17 cellular contexts compared by ENCODE assay signal in genomic region chr20:50425076-50425475, GRCh38.
DNase-seq lines count a peak whose midpoint lies in the region; ATAC-seq and TF ChIP-seq lines count a peak whose summit lies in the region.
"Had no signal": no experiment of that assay in that cellular context is flagged by ENCODE, and none has a peak within 500 bp of the region (broad histone marks: within the 10 kb centered on the region; RNA-seq: fewer than 3 reads in every experiment).

No MANE protein-coding gene starts in this region.

- no peak overlapping the region for H3K27ac Mint-ChIP-seq in activated naive CD8-positive, alpha-beta T cell treated with anti-CD3 and anti-CD28 coated beads, Interleukin-2, amount 50 U/mL, for 24 hours
- H3K27ac Mint-ChIP-seq: activated CD4-positive, alpha-beta memory T cell treated with anti-CD3 and anti-CD28 coated beads for 36 hours had no signal

- no peaks in the 10 kb centered on the region for H3K27me3 ChIP-seq in effector memory CD4-positive, alpha-beta T cell (replicated peaks; ENCODE audit: control insufficient read depth, insufficient read depth, low read length, poor library complexity, severe bottlenecking)

- no peak for TF ChIP-seq POLR2A in erythroblast (IDR thresholded peaks at IDR 0.05; ENCODE audit: low read length)

- H3K36me3 ChIP-seq in effector memory CD4-positive, alpha-beta T cell (ENCODE audit: control insufficient read depth, insufficient read depth, low read length), result no peaks in the 10 kb centered on the region

- no peak overlapping the region for H3K4me3 Mint-ChIP-seq in activated naive CD8-positive, alpha-beta T cell treated with anti-CD3 and anti-CD28 coated beads, Interleukin-2, amount 50 U/mL, for 24 hours
- H3K4me3 Mint-ChIP-seq: activated CD4-positive, alpha-beta memory T cell treated with anti-CD3 and anti-CD28 coated beads for 36 hours had no signal

- no peak overlapping the region for H3K27ac ChIP-seq in effector memory CD4-positive, alpha-beta T cell (ENCODE audit: insufficient read depth, low read length, poor library complexity, severe bottlenecking)
- H3K27ac ChIP-seq: KMS-11 had no signal

- peaks cover 6% of the 10 kb centered on the region for H3K9me3 Mint-ChIP-seq in activated naive CD8-positive, alpha-beta T cell treated with anti-CD3 and anti-CD28 coated beads, Interleukin-2, amount 50 U/mL, for 24 hours

- no peaks in the 10 kb centered on the region for H3K9me3 ChIP-seq in effector memory CD4-positive, alpha-beta T cell (ENCODE audit: control insufficient read depth, low read length)

- ATAC-seq in HG03025 (IDR thresholded peaks at IDR 0.05; ENCODE audit: low FRiP score, unreplicated experiment), result no peak
- ATAC-seq in activated naive CD8-positive, alpha-beta T cell treated with anti-CD3 and anti-CD28 coated beads, Interleukin-2, amount 50 U/mL, for 24 hours, result no peak
- ATAC-seq: PC-3 had no signal

- DNase-seq in DMS53 (lab: John Stamatoyannopoulos, UW), result peak; percentile 35
- no peak for DNase-seq in DMS53 treated with DMSO at 0.1 percent for 48 hours (lab: John Stamatoyannopoulos, UW; ENCODE audit: unreplicated experiment)
- peak; percentile 23 for DNase-seq in EL
- DNase-seq in NCI-H2171 treated with DMSO at 0.1 percent for 48 hours (lab: John Stamatoyannopoulos, UW), result peak; percentile 94
- DNase-seq in erythroblast (lab: John Stamatoyannopoulos, UW), result peak; percentile 22 to 24
- DNase-seq in effector memory CD4-positive, alpha-beta T cell, result no peak
- DNase-seq in activated naive CD8-positive, alpha-beta T cell treated with anti-CD3 and anti-CD28 coated beads, Interleukin-2, amount 50 U/mL, for 24 hours, result no peak
- DNase-seq: 8988T; activated CD4-positive, alpha-beta memory T cell treated with anti-CD3 and anti-CD28 coated beads for 36 hours; activated effector memory CD4-positive, alpha-beta T cell treated with anti-CD3 and anti-CD28 coated beads, Interleukin-2, amount 50 U/mL, for 16 hours; dermis blood vessel endothelial cell; NCI-H2107; PC-3; T-helper 2 cell had no signal

- no peak overlapping the region for H3K4me3 ChIP-seq in effector memory CD4-positive, alpha-beta T cell (ENCODE audit: insufficient read depth, low read depth, low read length, poor library complexity, severe bottlenecking)
- H3K4me3 ChIP-seq: smooth muscle cell had no signal

- H3K4me1 Mint-ChIP-seq in activated naive CD8-positive, alpha-beta T cell treated with anti-CD3 and anti-CD28 coated beads, Interleukin-2, amount 50 U/mL, for 24 hours, result no peaks in the 10 kb centered on the region

- no peaks in the 10 kb centered on the region for H3K36me3 Mint-ChIP-seq in activated naive CD8-positive, alpha-beta T cell treated with anti-CD3 and anti-CD28 coated beads, Interleukin-2, amount 50 U/mL, for 24 hours (ENCODE audit: low read depth)
- H3K36me3 Mint-ChIP-seq: activated CD4-positive, alpha-beta memory T cell treated with anti-CD3 and anti-CD28 coated beads for 36 hours had no signal

- no peaks in the 10 kb centered on the region for H3K4me1 ChIP-seq in effector memory CD4-positive, alpha-beta T cell (ENCODE audit: control insufficient read depth, insufficient read depth, low read length, poor library complexity, severe bottlenecking)

- peaks cover 5% of the 10 kb centered on the region for H3K27me3 Mint-ChIP-seq in activated naive CD8-positive, alpha-beta T cell treated with anti-CD3 and anti-CD28 coated beads, Interleukin-2, amount 50 U/mL, for 24 hours

Comparison
In these comparisons a context has a peak if more than half of its experiments do, and no peak if none do; other contexts are left out.
1. DNase-seq: peak in DMS53 (single experiment), EL (single experiment), NCI-H2171 treated with DMSO at 0.1 percent for 48 hours (single experiment) and erythroblast (2 of 2); none in DMS53 treated with DMSO at 0.1 percent for 48 hours (single experiment), effector memory CD4-positive, alpha-beta T cell (0 of 3) and activated naive CD8-positive, alpha-beta T cell treated with anti-CD3 and anti-CD28 coated beads, Interleukin-2, amount 50 U/mL, for 24 hours (single experiment).